In the genomic region with DNA sequence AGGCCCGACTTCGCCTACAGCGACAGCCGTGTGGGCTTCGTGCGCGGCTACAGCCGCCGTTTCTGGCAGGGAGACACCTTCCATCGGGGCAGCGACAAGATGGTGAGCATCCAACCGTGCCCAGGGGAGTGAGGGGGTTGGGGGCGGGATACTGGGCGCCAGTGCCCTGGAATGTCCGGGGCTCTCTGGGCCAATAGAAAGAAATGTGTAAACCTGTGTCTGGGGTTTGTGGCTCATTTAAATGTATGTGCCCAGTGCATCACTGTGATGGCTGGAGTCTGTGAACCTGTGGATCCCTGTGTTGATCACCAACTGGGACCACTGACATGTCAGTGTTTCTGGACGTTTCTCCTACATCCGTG, we compare ENCODE assay signal across 8 cellular contexts. TPM values are rescaled to one million over a fixed set of nuclear protein-coding genes. Genes with fewer than 3 reads are reported as not detected.
DNase-seq lines count a peak whose midpoint lies in the region; ATAC-seq and TF ChIP-seq lines count a peak whose summit lies in the region.

No MANE protein-coding gene starts in this region.

- peak overlapping the region; percentile 16; the same call in 1 of the 2 replicates for H3K18ac ChIP-seq in IMR-90 (ENCODE audit: low read depth, low read length)

- H2BK20ac ChIP-seq in IMR-90 (ENCODE audit: low read depth, low read length): no peak overlapping the region

- TF ChIP-seq CTCF in IMR-90 (conservative IDR thresholded peaks at IDR 0.05; ENCODE audit: low read depth, low read length) (no peak), nephron progenitor cell (IDR thresholded peaks at IDR 0.05) (no peak), omental fat pad (IDR thresholded peaks at IDR 0.05) (no peak)

- H2AK9ac ChIP-seq in IMR-90 (replicated peaks; ENCODE audit: low read depth, low read length, poor library complexity): peak overlapping the region; percentile 99

- no TSS peak for BruUV-seq in IMR-90 (replicated peaks; lab: Mats Ljungman, UMichigan)

- H2BK15ac ChIP-seq in IMR-90 (ENCODE audit: low read depth, low read length): no peak overlapping the region

- H2BK120ac ChIP-seq in IMR-90 (ENCODE audit: low read depth, low read length): peak overlapping the region; percentile 75

- H3K4me1 Mint-ChIP-seq in CD4-positive, CD25-positive, alpha-beta regulatory T cell: peaks cover 0 to 22% (median 15%) of the 10 kb centered on the region in 4 donors
- peaks cover 22% of the 10 kb centered on the region for H3K4me1 Mint-ChIP-seq in dendritic cell treated with granulocyte-macrophage colony-stimulating factor and Interleukin-4, amounts not matched to agents 40 ng/mL and 50 ng/mL, for 4 days (ENCODE audit: low read depth)
- peaks cover 39% of the 10 kb centered on the region for H3K4me1 Mint-ChIP-seq in nephron progenitor cell

- H3K4me3 ChIP-seq in CD4-positive, CD25-positive, alpha-beta regulatory T cell (ENCODE audit: low read depth, low read length): peak overlapping the region; percentile 32
- H3K4me3 ChIP-seq in IMR-90 (ENCODE audit: insufficient read depth, low read depth, low read length): peak overlapping the region; percentile 70

- no peak for TF ChIP-seq POLR2A in IMR-90 (IDR thresholded peaks at IDR 0.05; ENCODE audit: low read depth, low read length)

- H4K5ac ChIP-seq in IMR-90 (ENCODE audit: low read depth, low read length): peak overlapping the region; percentile 12; the same call in 1 of the 2 replicates

- H2AK5ac ChIP-seq in IMR-90 (ENCODE audit: low read depth, low read length): peak overlapping the region; percentile 88

- ATAC-seq in CD4-positive, CD25-positive, alpha-beta regulatory T cell (ENCODE audit: low read depth in 2 of 2): no peak
- ATAC-seq in IMR-90 (ENCODE audit: low read depth) (peak; percentile 7), omental fat pad (ENCODE audit: low FRiP score) (no peak)

- H3K4me2 ChIP-seq in IMR-90 (ENCODE audit: low read depth, low read length): peak overlapping the region; percentile 85

- H3K9me1 ChIP-seq in IMR-90 (ENCODE audit: insufficient read depth, low read length): peaks cover 32% of the 10 kb centered on the region

- H3K4ac ChIP-seq in IMR-90 (ENCODE audit: low read depth, low read length): peak overlapping the region; percentile 87

- TF ChIP-seq RAD21 in IMR-90 (IDR thresholded peaks at IDR 0.05; ENCODE audit: low read length): no peak

- peak overlapping the region; percentile 91 to 99 (median 94) for H3K4me3 Mint-ChIP-seq in CD4-positive, CD25-positive, alpha-beta regulatory T cell
- H3K4me3 Mint-ChIP-seq in dendritic cell treated with granulocyte-macrophage colony-stimulating factor and Interleukin-4, amounts not matched to agents 40 ng/mL and 50 ng/mL, for 4 days: peak overlapping the region; percentile 85
- peak overlapping the region; percentile 87 for H3K4me3 Mint-ChIP-seq in nephron progenitor cell

- intact Hi-C loops in IMR-90 (cut with micrococcal nuclease): loop anchor here (2.0 to 5.0 kb wide), 2 partner anchors 29 to 64 kb away; no protein-coding TSS in a partner anchor
- intact Hi-C loops in dendritic cell treated with granulocyte-macrophage colony-stimulating factor and Interleukin-4, amounts not matched to agents 40 ng/mL and 50 ng/mL, for 4 days (cut with micrococcal nuclease): no loop called here

- no peaks in the 10 kb centered on the region for H3K27me3 ChIP-seq in CD4-positive, CD25-positive, alpha-beta regulatory T cell (ENCODE audit: control insufficient read depth, insufficient read depth, low read length)
- H3K27me3 ChIP-seq in IMR-90 (ENCODE audit: control insufficient read depth, insufficient read depth, low read length): no peaks in the 10 kb centered on the region

- peak overlapping the region; percentile 48 to 83; a peak in 3 of 4 replicates for H4K8ac ChIP-seq in IMR-90 (ENCODE audit: low read depth in 2 of 2, low read length in 2 of 2)

- H3K79me1 ChIP-seq in IMR-90 (ENCODE audit: low read depth in 1 of 2, low read length in 2 of 2): peaks cover 18 to 62% of the 10 kb centered on the region in 2 experiments

- H3K9me3 Mint-ChIP-seq in CD4-positive, CD25-positive, alpha-beta regulatory T cell: no peaks in the 10 kb centered on the region
- H3K9me3 Mint-ChIP-seq in dendritic cell treated with granulocyte-macrophage colony-stimulating factor and Interleukin-4, amounts not matched to agents 40 ng/mL and 50 ng/mL, for 4 days: no peaks in the 10 kb centered on the region
- H3K9me3 Mint-ChIP-seq in nephron progenitor cell: no peaks in the 10 kb centered on the region

- peak overlapping the region in 2 of 3 donors; percentile 85 to 89 for H3K27ac Mint-ChIP-seq in CD4-positive, CD25-positive, alpha-beta regulatory T cell
- peak overlapping the region; percentile 42 for H3K27ac Mint-ChIP-seq in dendritic cell treated with granulocyte-macrophage colony-stimulating factor and Interleukin-4, amounts not matched to agents 40 ng/mL and 50 ng/mL, for 4 days
- no peak overlapping the region for H3K27ac Mint-ChIP-seq in nephron progenitor cell

- peaks cover 30% of the 10 kb centered on the region for H3K27me3 Mint-ChIP-seq in CD4-positive, CD25-positive, alpha-beta regulatory T cell
- peaks cover 23% of the 10 kb centered on the region for H3K27me3 Mint-ChIP-seq in dendritic cell treated with granulocyte-macrophage colony-stimulating factor and Interleukin-4, amounts not matched to agents 40 ng/mL and 50 ng/mL, for 4 days
- H3K27me3 Mint-ChIP-seq in nephron progenitor cell (ENCODE audit: low read depth, poor library complexity): peaks cover 38% of the 10 kb centered on the region

- WGBS in IMR-90 (ENCODE audit: extremely low coverage in 2 of 2, insufficient read length in 1 of 2), 2 experiments: 14% methylated on average over 10 of the region's 17 CpGs; no CpG with 5 or more reads in 1 of the 2 experiments

- dilution Hi-C loops in IMR-90 (cut with HindIII; ENCODE audit: low sequenced_read_pairs, unreplicated experiment): no loop called here

- no peaks in the 10 kb centered on the region for H3K36me3 ChIP-seq in CD4-positive, CD25-positive, alpha-beta regulatory T cell (ENCODE audit: control insufficient read depth, insufficient read depth, low read length)
- H3K36me3 ChIP-seq in IMR-90 (ENCODE audit: control insufficient read depth, insufficient read depth, low read length): peaks cover 28% of the 10 kb centered on the region

- POLR2A ChIA-PET in IMR-90 (lab: Charles Lee; ENCODE audit: unreplicated experiment): interaction anchor here (0.8 to 1.4 kb wide), 6 partner anchors 11 to 379 kb away, joined by 3 to 6 read pairs (median 4); no protein-coding TSS in a partner anchor

- H3K36me3 Mint-ChIP-seq in CD4-positive, CD25-positive, alpha-beta regulatory T cell: no peaks in the 10 kb centered on the region
- H3K36me3 Mint-ChIP-seq in dendritic cell treated with granulocyte-macrophage colony-stimulating factor and Interleukin-4, amounts not matched to agents 40 ng/mL and 50 ng/mL, for 4 days (ENCODE audit: low read depth): no peaks in the 10 kb centered on the region
- H3K36me3 Mint-ChIP-seq in nephron progenitor cell (ENCODE audit: low read depth): no peaks in the 10 kb centered on the region

- in situ Hi-C loops in IMR-90 (cut with MboI; ENCODE audit: low sequenced_read_pairs): no loop called here

- DNase-seq in CD4-positive, CD25-positive, alpha-beta regulatory T cell: no peak
- DNase-seq in IMR-90 (no peak), nephron progenitor cell (peak; percentile 52), omental fat pad (ENCODE audit: low spot score) (no peak), NCI-H1092 (lab: John Stamatoyannopoulos, UW) (no peak), T-helper 9 cell (no peak), midbrain (lab: John Stamatoyannopoulos, UW) (no peak)

- H4K91ac ChIP-seq in IMR-90 (ENCODE audit: insufficient read depth, low read depth, low read length): peak overlapping the region; percentile 66

- H3K4me1 ChIP-seq in CD4-positive, CD25-positive, alpha-beta regulatory T cell (ENCODE audit: control insufficient read depth, insufficient read depth, low read length, poor library complexity, severe bottlenecking): peaks cover 15% of the 10 kb centered on the region
- peaks cover 31% of the 10 kb centered on the region for H3K4me1 ChIP-seq in IMR-90 (ENCODE audit: control insufficient read depth, insufficient read depth, low read length)

- H3K9me3 ChIP-seq in CD4-positive, CD25-positive, alpha-beta regulatory T cell (ENCODE audit: control insufficient read depth in 2 of 2, low read length in 2 of 2): no peaks in the 10 kb centered on the region
- no peaks in the 10 kb centered on the region for H3K9me3 ChIP-seq in IMR-90 (ENCODE audit: control insufficient read depth, insufficient read depth, low read length)

- peak overlapping the region; percentile 80 for H3K9ac ChIP-seq in IMR-90 (ENCODE audit: low read depth, low read length)

- peak overlapping the region; percentile 98 for H3K23ac ChIP-seq in IMR-90 (ENCODE audit: low read depth, low read length)

- peak overlapping the region; percentile 58; the same call in 1 of the 2 replicates for H3K56ac ChIP-seq in IMR-90 (ENCODE audit: extremely low read depth, insufficient read depth, low read length)

- peak overlapping the region; percentile 59 for H2BK5ac ChIP-seq in IMR-90 (ENCODE audit: low read depth, low read length, poor library complexity, severe bottlenecking)

- H3K27ac ChIP-seq in CD4-positive, CD25-positive, alpha-beta regulatory T cell (ENCODE audit: insufficient read depth, low read length, poor library complexity, severe bottlenecking): peak overlapping the region; percentile 57
- peak overlapping the region; percentile 73 for H3K27ac ChIP-seq in IMR-90 (ENCODE audit: insufficient read depth, low read length)

- CTCF ChIA-PET in IMR-90 (lab: Yijun Ruan, JAX): interaction anchor here (0.9 to 4.6 kb wide), 3 partner anchors 12 to 65 kb away, joined by 5 to 23 read pairs (median 11); no protein-coding TSS in a partner anchor

- H2AFZ ChIP-seq in IMR-90 (replicated peaks; ENCODE audit: low read length, poor library complexity): peak overlapping the region; percentile 96

- H3K14ac ChIP-seq in IMR-90 (replicated peaks; ENCODE audit: low read depth, low read length): peak overlapping the region; percentile 66

- H4K20me1 ChIP-seq in IMR-90 (ENCODE audit: insufficient read depth, low read length): peaks cover 53% of the 10 kb centered on the region

RNA-seq across cellular contexts. Expression of a gene that starts 0.4 kb away (rescaled TPM):
- total RNA-seq in CD4-positive, CD25-positive, alpha-beta regulatory T cell: 0.64 TPM
- under 1 TPM in 2 of 4 donors, not detected in 2; 0.26 to 0.45 TPM for polyA plus RNA-seq in CD4-positive, CD25-positive, alpha-beta regulatory T cell
- total RNA-seq in IMR-90 (2012; rRNA removed) (41.9 and 51.3 TPM in 2 replicates), omental fat pad (10 to 100 TPM in 2 of 4 donors, 1 to 10 TPM in 1, under 1 TPM in 1; 0.63 to 63.6 (median 13.4) TPM)
- polyA plus RNA-seq in IMR-90 (2012; rRNA removed): 72.5 and 77.8 TPM in 2 replicates
- 40.3 and 108 TPM in 2 replicates for polyA plus RNA-seq in IMR-90 (2012; cell fraction: cytosol; rRNA removed)
- 31.6 and 74.8 TPM in 2 replicates for polyA plus RNA-seq in IMR-90 (2012; cell fraction: nucleus; rRNA removed; ENCODE audit: low replicate concordance)

RNA-seq across cellular contexts. Expression of a gene that starts 24.6 kb away (rescaled TPM):
- total RNA-seq in CD4-positive, CD25-positive, alpha-beta regulatory T cell: not detected
- not detected for polyA plus RNA-seq in CD4-positive, CD25-positive, alpha-beta regulatory T cell
- total RNA-seq in IMR-90 (2012; rRNA removed): 1.7 and 1.8 TPM in 2 replicates
- polyA plus RNA-seq in IMR-90 (2012; rRNA removed): 3.4 and 3.6 TPM in 2 replicates
- 2.3 and 2.9 TPM in 2 replicates for polyA plus RNA-seq in IMR-90 (2012; cell fraction: cytosol; rRNA removed)
- 2.4 and 5.1 TPM in 2 replicates for polyA plus RNA-seq in IMR-90 (2012; cell fraction: nucleus; rRNA removed; ENCODE audit: low replicate concordance)
- total RNA-seq in omental fat pad: 10 to 100 TPM in 2 of 4 donors, 1 to 10 TPM in 2; 5.8 to 27.6 (median 10.1) TPM

RNA-seq across cellular contexts. Expression of a gene that starts 59.4 kb away (rescaled TPM):
- 26.4 TPM for total RNA-seq in CD4-positive, CD25-positive, alpha-beta regulatory T cell
- polyA plus RNA-seq in CD4-positive, CD25-positive, alpha-beta regulatory T cell: 10 to 100 TPM; 19.5 to 26.5 (median 22.4) TPM
- 30.0 and 32.3 TPM in 2 replicates for total RNA-seq in IMR-90 (2012; rRNA removed)
- polyA plus RNA-seq in IMR-90 (2012; rRNA removed): 19.3 and 20.8 TPM in 2 replicates
- 15.0 and 19.5 TPM in 2 replicates for polyA plus RNA-seq in IMR-90 (2012; cell fraction: cytosol; rRNA removed)
- polyA plus RNA-seq in IMR-90 (2012; cell fraction: nucleus; rRNA removed; ENCODE audit: low replicate concordance): 15.5 and 29.3 TPM in 2 replicates
- 10 to 100 TPM; 25.2 to 32.9 (median 28.9) TPM for total RNA-seq in omental fat pad
